In genomic region chr21:28392436-28392835, GRCh38 we compare ENCODE assay signal across 15 cellular contexts.
"Had no signal": no experiment of that assay in that cellular context is flagged by ENCODE, and none has a peak within 500 bp of the region (broad histone marks: within the 10 kb centered on the region; RNA-seq: fewer than 3 reads in every experiment).

No MANE protein-coding gene starts in this region.

- H3K27me3 Mint-ChIP-seq: activated B cell treated with CpG ODN at 0.5 μM for 24 hours; activated CD4-positive, alpha-beta memory T cell treated with anti-CD3 and anti-CD28 coated beads for 36 hours; activated naive CD8-positive, alpha-beta T cell treated with anti-CD3 and anti-CD28 coated beads for 36 hours had no signal

- H3K36me3 Mint-ChIP-seq: activated CD4-positive, alpha-beta memory T cell treated with anti-CD3 and anti-CD28 coated beads for 36 hours; activated naive CD8-positive, alpha-beta T cell treated with anti-CD3 and anti-CD28 coated beads for 36 hours had no signal

- H3K4me3 Mint-ChIP-seq: activated B cell treated with CpG ODN at 0.5 μM for 24 hours; activated CD4-positive, alpha-beta memory T cell treated with anti-CD3 and anti-CD28 coated beads for 36 hours; activated naive CD8-positive, alpha-beta T cell treated with anti-CD3 and anti-CD28 coated beads for 36 hours; activated T-helper 1 cell treated with anti-CD3 and anti-CD28 coated beads, Interleukin-12 subunit alpha, Interleukin-12 subunit beta, Interleukin-2, Interleukin-4 antibody, amounts not matched to agents 30 ng/mL and 10 ng/mL and 1 ng/mL, durations not matched to agents 14 hours and 24 hours and 36 hours; nephron progenitor cell; T-helper 1 cell treated with Interleukin-12 subunit alpha and Interleukin-12 subunit beta and Interleukin-4 antibody, amounts not matched to agents 30 μg/mL and 1 μg/mL, for 36 hours had no signal

- H3K36me3 ChIP-seq: left lung, thyroid gland had no signal

- H3K4me3 ChIP-seq: left lung, thyroid gland had no signal

- H3K27ac ChIP-seq: left lung had no signal

- H3K4me1 ChIP-seq: left lung had no signal

- DNase-seq: activated B cell treated with CpG ODN at 0.5 μM for 24 hours; activated CD4-positive, alpha-beta memory T cell treated with anti-CD3 and anti-CD28 coated beads for 36 hours; activated CD4-positive, alpha-beta T cell treated with anti-CD3 and anti-CD28 coated beads for 4 hours; activated gamma-delta T cell treated with Interleukin-2 at 50 U/mL for 16 hours; activated naive CD8-positive, alpha-beta T cell treated with anti-CD3 and anti-CD28 coated beads for 36 hours; activated T-cell treated with anti-CD3 and anti-CD28 coated beads for 4 hours; amygdala; head of caudate nucleus; left lung; nephron progenitor cell; posterior cingulate gyrus; stimulated activated naive CD4-positive, alpha-beta T cell; thyroid gland had no signal

- H3K27me3 ChIP-seq: left lung, thyroid gland had no signal

- H3K9me3 ChIP-seq: left lung, thyroid gland had no signal

- H3K27ac Mint-ChIP-seq: activated B cell treated with CpG ODN at 0.5 μM for 24 hours; activated CD4-positive, alpha-beta memory T cell treated with anti-CD3 and anti-CD28 coated beads for 36 hours; activated naive CD8-positive, alpha-beta T cell treated with anti-CD3 and anti-CD28 coated beads for 36 hours; activated T-helper 1 cell treated with anti-CD3 and anti-CD28 coated beads, Interleukin-12 subunit alpha, Interleukin-12 subunit beta, Interleukin-2, Interleukin-4 antibody, amounts not matched to agents 30 ng/mL and 10 ng/mL and 1 ng/mL, durations not matched to agents 14 hours and 24 hours and 36 hours; nephron progenitor cell; T-helper 1 cell treated with Interleukin-12 subunit alpha and Interleukin-12 subunit beta and Interleukin-4 antibody, amounts not matched to agents 30 μg/mL and 1 μg/mL, for 36 hours had no signal

- H3K4me1 Mint-ChIP-seq: activated B cell treated with CpG ODN at 0.5 μM for 24 hours; activated naive CD8-positive, alpha-beta T cell treated with anti-CD3 and anti-CD28 coated beads for 36 hours; nephron progenitor cell had no signal
